In genomic region chr2:236169741-236170654, GRCh38 we compare ENCODE assay signal across 1 cellular context.
TF ChIP-seq lines count a peak whose summit lies in the region.

No MANE protein-coding gene starts in this region.

TF ChIP-seq in H1, 55 proteins besides CTCF, POLR2A, EP300 and RAD21 (continued from another document):
- no peak for TF ChIP-seq CBX8 (IDR thresholded peaks at IDR 0.05; ENCODE audit: borderline replicate concordance, low read depth, low read length)
- no peak for TF ChIP-seq SP1 (IDR thresholded peaks at IDR 0.05; ENCODE audit: low read depth, low read length)
- no peak for TF ChIP-seq PHF8 (conservative IDR thresholded peaks at IDR 0.05; ENCODE audit: low read depth, low read length)
- TF ChIP-seq SP2 (IDR thresholded peaks at IDR 0.05; ENCODE audit: low read length): no peak
- TF ChIP-seq POLR2AphosphoS5 (IDR thresholded peaks at IDR 0.05; ENCODE audit: low read depth, low read length): no peak
- peak; percentile 80 for TF ChIP-seq EZH2 (IDR thresholded peaks at IDR 0.05; ENCODE audit: low read depth, low read length, severe bottlenecking)
- TF ChIP-seq RNF2 (IDR thresholded peaks at IDR 0.05; ENCODE audit: borderline replicate concordance, low read depth, low read length, missing control alignments, poor library complexity, severe bottlenecking): peak; percentile 62
